ENCODE assay signal across 16 cellular contexts in genomic region chr7:136652635-136653370, GRCh38.
DNase-seq lines count a peak whose midpoint lies in the region; ATAC-seq and TF ChIP-seq lines count a peak whose summit lies in the region.
"Had no signal": no experiment of that assay in that cellular context is flagged by ENCODE, and none has a peak within 500 bp of the region (broad histone marks: within the 10 kb centered on the region; RNA-seq: fewer than 3 reads in every experiment).

No MANE protein-coding gene starts in this region.

- H3K23ac ChIP-seq in trophoblast cell (ENCODE audit: low read length) = no peak overlapping the region

- H3K4me1 ChIP-seq in trophoblast cell (ENCODE audit: control insufficient read depth in 1 of 2, insufficient read depth in 2 of 2, low read length in 2 of 2) = no peaks in the 10 kb centered on the region
- H3K4me1 ChIP-seq: SJCRH30 had no signal

- H3K79me1 ChIP-seq in trophoblast cell (ENCODE audit: low read length) = no peaks in the 10 kb centered on the region

- H3K27ac ChIP-seq in brain microvascular endothelial cell (peak overlapping the region; percentile 27), trophoblast cell (ENCODE audit: low read depth, low read length) (no peak overlapping the region), coronary artery (no peak overlapping the region)
- H3K27ac ChIP-seq: RWPE1, SJCRH30 had no signal

- H3K27me3 ChIP-seq in brain microvascular endothelial cell (replicated peaks) (no peaks in the 10 kb centered on the region), trophoblast cell (ENCODE audit: insufficient read depth, low read length) (no peaks in the 10 kb centered on the region)
- H3K27me3 ChIP-seq: SJCRH30 had no signal

- no peak for ATAC-seq in GM18907 (IDR thresholded peaks at IDR 0.05; ENCODE audit: unreplicated experiment)

- no peak overlapping the region for H3K14ac ChIP-seq in trophoblast cell (ENCODE audit: low read length)

- H2AK5ac ChIP-seq in trophoblast cell (ENCODE audit: low read length) = no peak overlapping the region

- H3K18ac ChIP-seq in trophoblast cell (ENCODE audit: low read length) = no peak overlapping the region

- TF ChIP-seq CTCF in brain microvascular endothelial cell (IDR thresholded peaks at IDR 0.05; ENCODE audit: low read depth, low read length, missing control alignments) (no peak), coronary artery (IDR thresholded peaks at IDR 0.05) (no peak)

- H3K9ac ChIP-seq in trophoblast cell (ENCODE audit: low read length) = no peak overlapping the region

- no peak overlapping the region for H4K91ac ChIP-seq in trophoblast cell (ENCODE audit: low read depth, low read length)

- H4K12ac ChIP-seq in trophoblast cell (ENCODE audit: low read depth, low read length) = no peak overlapping the region

- no CpG with 5 or more reads among the region's 3 CpGs for WGBS in trophoblast cell (ENCODE audit: extremely low coverage, insufficient coverage, insufficient read length)

- no peak overlapping the region for H2BK120ac ChIP-seq in trophoblast cell (ENCODE audit: insufficient read depth, low read length, poor library complexity)

- H3K4ac ChIP-seq in trophoblast cell (ENCODE audit: low read depth, low read length) = no peak overlapping the region

- H3K36me3 ChIP-seq in brain microvascular endothelial cell (replicated peaks) (no peaks in the 10 kb centered on the region), trophoblast cell (ENCODE audit: control insufficient read depth in 1 of 2, insufficient read depth in 2 of 2, low read length in 2 of 2) (no peaks in the 10 kb centered on the region)
- H3K36me3 ChIP-seq: SJCRH30 had no signal

- H3K79me2 ChIP-seq in trophoblast cell (ENCODE audit: control insufficient read depth, insufficient read depth, low read length, poor library complexity) = no peaks in the 10 kb centered on the region

- no peak overlapping the region for H2BK5ac ChIP-seq in trophoblast cell (ENCODE audit: low read depth, low read length, poor library complexity)

- H3K4me3 ChIP-seq in brain microvascular endothelial cell (ENCODE audit: low read depth, low read length) (no peak overlapping the region), trophoblast cell (ENCODE audit: low read depth, low read length) (no peak overlapping the region), coronary artery (no peak overlapping the region)
- H3K4me3 ChIP-seq: SJCRH30 had no signal

- no peak overlapping the region for H3K4me2 ChIP-seq in trophoblast cell (ENCODE audit: low read length)

- in situ Hi-C loops in brain microvascular endothelial cell (cut with HindIII; ENCODE audit: low pct_ligation_motif_present, low sequenced_read_pairs) = no loop called here

- H2AFZ ChIP-seq in trophoblast cell (ENCODE audit: insufficient read depth, low read length, poor library complexity) = no peak overlapping the region

- no peak overlapping the region for H4K8ac ChIP-seq in trophoblast cell (ENCODE audit: low read depth, low read length)

- H2BK12ac ChIP-seq in trophoblast cell (ENCODE audit: low read length) = no peak overlapping the region

- DNase-seq in EH (ENCODE audit: low read depth) = peak; percentile 66
- DNase-seq in M059J (ENCODE audit: low read depth) = peak; percentile 8
- peak; percentile 14 for DNase-seq in brain microvascular endothelial cell
- peak; percentile 39 to 84 for DNase-seq in trophoblast cell
- no peak for DNase-seq in activated CD4-positive, alpha-beta T cell treated with anti-CD3 and anti-CD28 coated beads for 4 hours
- no peak for DNase-seq in coronary artery (ENCODE audit: low spot score)
- DNase-seq: C1 segment of cervical spinal cord, DND-41, H9, MV-4-11, NCI-H1417, NCI-H187 treated with DMSO at 0.1 percent for 48 hours, NCI-H526 treated with DMSO at 0.1 percent for 48 hours, SJCRH30 had no signal

- H3K9me3 ChIP-seq in trophoblast cell (ENCODE audit: insufficient read depth, low read depth, low read length) = no peaks in the 10 kb centered on the region
- H3K9me3 ChIP-seq: SJCRH30 had no signal

Comparison
In these comparisons a context has a peak if more than half of its experiments do, and no peak if none do; other contexts are left out.
1. DNase-seq: peak in EH (single experiment), M059J (single experiment), brain microvascular endothelial cell (single experiment) and trophoblast cell (2 of 2); none in activated CD4-positive, alpha-beta T cell treated with anti-CD3 and anti-CD28 coated beads for 4 hours (0 of 2) and coronary artery (single experiment).